ENCODE assay signal across 26 cellular contexts in the genomic region with DNA sequence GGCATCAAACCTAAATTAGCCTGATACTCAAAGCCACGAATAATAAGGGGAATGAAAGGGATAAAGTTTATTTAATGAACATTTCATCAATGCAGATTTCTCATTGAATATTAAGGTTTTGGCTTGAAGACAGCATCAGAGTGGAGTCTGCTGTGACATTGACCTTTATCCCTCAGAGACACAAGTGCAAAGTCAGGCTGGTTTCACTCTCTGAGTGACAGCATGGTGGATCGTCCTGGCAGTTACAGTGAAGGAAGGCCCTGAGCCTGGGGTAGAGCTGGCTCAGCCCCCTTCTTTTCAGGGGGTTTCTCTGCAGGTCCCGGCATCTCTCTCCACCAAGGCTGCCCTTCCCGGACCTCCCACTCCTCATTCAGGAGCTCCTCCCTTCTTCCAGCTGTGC.
"Had no signal": no experiment of that assay in that cellular context is flagged by ENCODE, and none has a peak within 500 bp of the region (broad histone marks: within the 10 kb centered on the region; RNA-seq: fewer than 3 reads in every experiment).

No MANE protein-coding gene starts in this region.

- H3K79me2 ChIP-seq: hepatocyte had no signal

- H3K4me1 ChIP-seq: pancreas, thyroid gland, upper lobe of right lung had no signal

- H3K9me3 ChIP-seq: heart right ventricle, left ventricle myocardium inferior, pancreas, right atrium auricular region, stomach, testis, thyroid gland, transverse colon, upper lobe of right lung had no signal

- H3K27me3 ChIP-seq: heart right ventricle, hepatocyte, right atrium auricular region, testis, thyroid gland, transverse colon, upper lobe of right lung had no signal

- FAIRE-seq: pancreas, urothelium cell line had no signal

- H3K4me2 ChIP-seq: hepatocyte had no signal

- ATAC-seq: natural killer cell; pancreas; sciatic nerve; stimulated activated naive B cell treated with anti-CD40 and anti-IgM and Interleukin-4, amounts not matched to agents 10 μg/mL and 1 μg/mL and 100 μg/mL, for 72 hours; stimulated activated naive CD8-positive, alpha-beta T cell treated with anti-CD3 and anti-CD28 coated beads, Interleukin-15, Interleukin-2, amounts not matched to agents 100 U/mL and 50 U/mL, for 24 hours; upper lobe of right lung had no signal

- H3K4me3 ChIP-seq: heart right ventricle, hepatocyte, left ventricle myocardium inferior, lung, pancreas, right atrium auricular region, skin epidermis, stomach, testis, thyroid gland, transverse colon, upper lobe of right lung had no signal

- H2AFZ ChIP-seq: hepatocyte had no signal

- DNase-seq: heart right ventricle; islet precursor cell; left ventricle myocardium inferior; mesendoderm; naive B cell; natural killer cell; nephron progenitor cell; nucleus accumbens; pancreas; stimulated activated CD4-positive, alpha-beta T cell treated with anti-CD3 and anti-CD28 coated beads, Interleukin-12 subunit alpha, Interleukin-12 subunit beta, amount 100 ng/mL, for 4 hours; stimulated activated CD4-positive, alpha-beta T cell treated with anti-CD3 and anti-CD28 coated beads, Interleukin-15, amount 100 ng/mL, for 24 hours; stimulated activated CD4-positive, alpha-beta T cell treated with anti-CD3 and anti-CD28 coated beads, Interleukin-2, amount 100 ng/mL, for 24 hours; stimulated activated CD4-positive, alpha-beta T cell treated with anti-CD3 and anti-CD28 coated beads, Interleukin-4, amount 100 ng/mL, for 1 hour; stimulated activated naive B cell treated with anti-CD40 and anti-IgM and Interleukin-4, amounts not matched to agents 10 μg/mL and 1 μg/mL and 100 μg/mL, for 72 hours; stimulated activated naive CD8-positive, alpha-beta T cell treated with anti-CD3 and anti-CD28 coated beads, Interleukin-15, Interleukin-2, amounts not matched to agents 100 U/mL and 50 U/mL, for 24 hours; stomach; testis; thyroid gland; transverse colon; upper lobe of right lung had no signal

- H3K27ac ChIP-seq: heart right ventricle, hepatocyte, left ventricle myocardium inferior, pancreas, right atrium auricular region, skin epidermis, stomach, testis, thyroid gland, transverse colon, upper lobe of right lung had no signal

- H3K36me3 ChIP-seq: heart right ventricle, left ventricle myocardium inferior, pancreas, right atrium auricular region, stomach, thyroid gland, transverse colon, upper lobe of right lung had no signal
